ENCODE assay signal across 9 cellular contexts in the genomic region with DNA sequence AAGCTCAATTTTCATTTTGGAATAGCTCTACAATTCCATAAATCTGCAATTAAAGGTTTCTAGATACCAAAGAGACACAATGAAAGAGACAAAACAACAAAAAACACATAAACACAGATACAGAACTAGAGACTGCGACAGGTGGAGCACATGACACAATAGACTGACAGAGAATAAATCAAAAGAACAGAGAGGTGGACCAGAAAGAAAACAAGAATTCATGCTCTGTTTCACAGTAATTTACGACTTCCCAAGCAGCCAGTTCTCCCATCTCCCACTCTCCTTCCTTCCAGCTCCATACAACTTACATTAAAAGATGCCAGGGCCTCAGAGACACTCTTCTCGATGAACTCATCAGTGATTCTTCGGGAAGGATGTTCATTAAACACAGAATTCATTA.
"Had no signal": no experiment of that assay in that cellular context is flagged by ENCODE, and none has a peak within 500 bp of the region (broad histone marks: within the 10 kb centered on the region; RNA-seq: fewer than 3 reads in every experiment).

No MANE protein-coding gene starts in this region.

- H3K4me3 ChIP-seq: lung had no signal

- H3K9me3 Mint-ChIP-seq: activated naive CD8-positive, alpha-beta T cell treated with anti-CD3 and anti-CD28 coated beads, Interleukin-2, amount 10 ng/mL, durations not matched to agents 7 days and 5 days; immature natural killer cell; natural killer cell had no signal

- H3K4me3 Mint-ChIP-seq: activated naive CD8-positive, alpha-beta T cell treated with anti-CD3 and anti-CD28 coated beads, Interleukin-2, amount 10 ng/mL, durations not matched to agents 7 days and 5 days; immature natural killer cell; natural killer cell had no signal

- H3K27ac ChIP-seq: VCaP had no signal

- H3K4me1 Mint-ChIP-seq: immature natural killer cell had no signal

- H3K27ac Mint-ChIP-seq: activated naive CD8-positive, alpha-beta T cell treated with anti-CD3 and anti-CD28 coated beads, Interleukin-2, amount 10 ng/mL, durations not matched to agents 7 days and 5 days; natural killer cell had no signal

- H3K27me3 Mint-ChIP-seq: activated naive CD8-positive, alpha-beta T cell treated with anti-CD3 and anti-CD28 coated beads, Interleukin-2, amount 10 ng/mL, durations not matched to agents 7 days and 5 days had no signal

- FAIRE-seq: bronchial epithelial cell had no signal

- DNase-seq: activated naive CD8-positive, alpha-beta T cell treated with anti-CD3 and anti-CD28 coated beads, Interleukin-2, amount 10 ng/mL, durations not matched to agents 7 days and 5 days; aorta; immature natural killer cell; natural killer cell; stimulated activated CD4-positive, alpha-beta T cell treated with anti-CD3 and anti-CD28 coated beads, Interleukin-2, amount 100 ng/mL, for 48 hours had no signal

- ATAC-seq: esophagus mucosa, natural killer cell had no signal
